3 cellular contexts compared by ENCODE assay signal in genomic region chr14:40398981-40399380, GRCh38.
"Had no signal": no experiment of that assay in that cellular context is flagged by ENCODE, and none has a peak within 500 bp of the region (broad histone marks: within the 10 kb centered on the region; RNA-seq: fewer than 3 reads in every experiment).

No MANE protein-coding gene starts in this region.

- H3K4me2 ChIP-seq: GM23338 had no signal

- ATAC-seq: GM23338 had no signal

- H3K4me3 ChIP-seq: GM23338 had no signal

- H3K9me3 Mint-ChIP-seq: GM23338, H9 had no signal

- H3K4me3 Mint-ChIP-seq: GM23338, H9 had no signal

- H3K4me1 Mint-ChIP-seq: GM23338, H9 had no signal

- DNase-seq: H9, HCEC 1CT had no signal

- H3K27ac Mint-ChIP-seq: GM23338, H9 had no signal

- H2AFZ ChIP-seq: GM23338 had no signal
